9 cellular contexts compared by ENCODE assay signal in the genomic region with DNA sequence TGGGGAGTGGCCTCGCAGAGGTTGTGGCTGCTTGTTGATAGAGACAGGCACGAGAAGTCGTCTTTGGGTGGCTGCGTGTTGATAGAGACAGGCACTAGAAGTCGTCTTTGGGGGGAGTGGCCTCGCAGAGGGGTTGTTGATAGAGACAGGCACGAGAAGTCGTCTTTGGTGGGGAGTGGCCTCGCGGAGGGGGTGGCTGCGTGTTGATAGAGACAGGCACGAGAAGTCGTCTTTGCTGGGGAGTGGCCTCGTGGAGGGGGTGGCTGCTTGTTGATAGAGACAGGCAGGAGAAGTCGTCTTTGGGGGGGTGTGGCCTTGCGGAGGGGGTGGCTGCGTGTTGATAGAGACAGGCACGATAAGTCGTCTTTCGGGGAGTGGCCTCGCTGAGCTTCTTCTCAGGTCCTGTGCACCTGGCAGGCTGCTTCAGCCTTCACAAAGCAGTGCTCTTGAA.
A peak's percentile ranks its signal among the peaks of the same experiment; 100 is the strongest.
DNase-seq lines count a peak whose midpoint lies in the region; ATAC-seq, FAIRE-seq and TF ChIP-seq lines count a peak whose summit lies in the region.
"Had no signal": no experiment of that assay in that cellular context is flagged by ENCODE, and none has a peak within 500 bp of the region (broad histone marks: within the 10 kb centered on the region; RNA-seq: fewer than 3 reads in every experiment).

No MANE protein-coding gene starts in this region.

- peak overlapping the region; percentile 75 for H3K4me2 ChIP-seq in endothelial cell of umbilical vein (ENCODE audit: insufficient read depth, low read length)

- H3K9ac ChIP-seq in HUES6 (ENCODE audit: low read length) (no peak overlapping the region), endothelial cell of umbilical vein (replicated peaks; ENCODE audit: extremely low read depth, insufficient read depth, low read length) (no peak overlapping the region)

- H3K4me1 Mint-ChIP-seq in CD14-positive monocyte (peaks cover 13% of the 10 kb centered on the region), neural crest cell (peaks cover 39% of the 10 kb centered on the region)

- no peak for TF ChIP-seq POLR2A in endothelial cell of umbilical vein (IDR thresholded peaks at IDR 0.05; ENCODE audit: low read depth, low read length)

- H3K27ac Mint-ChIP-seq in CD14-positive monocyte (peak overlapping the region in 5 of 7 donors; percentile 26 to 69 (median 35)), neural crest cell (ENCODE audit: unreplicated experiment) (no peak overlapping the region)

- H3K27me3 ChIP-seq in HUES6 (ENCODE audit: control insufficient read depth, insufficient read depth, low read length) (no peaks in the 10 kb centered on the region), endothelial cell of umbilical vein (ENCODE audit: control insufficient read depth in 2 of 2, insufficient read depth in 2 of 2, low read length in 2 of 2) (no peaks in the 10 kb centered on the region)

- H4K20me1 ChIP-seq in endothelial cell of umbilical vein (replicated peaks; ENCODE audit: control insufficient read depth, extremely low read depth, insufficient read depth, low read length) = no peaks in the 10 kb centered on the region

- H3K36me3 Mint-ChIP-seq in CD14-positive monocyte (peaks cover 0 to 4% of the 10 kb centered on the region in 2 donors), neural crest cell (ENCODE audit: low read depth) (peaks cover 27% of the 10 kb centered on the region)

- no peak for TF ChIP-seq CTCF in CD14-positive monocyte (IDR thresholded peaks at IDR 0.05)
- no peak for TF ChIP-seq CTCF in endothelial cell of umbilical vein (IDR thresholded peaks at IDR 0.05; ENCODE audit: extremely low read depth in 1 of 2, insufficient read depth in 1 of 2, low read depth in 1 of 2, low read length in 2 of 2)
- TF ChIP-seq CTCF in neural crest cell (conservative IDR thresholded peaks at IDR 0.05) = no peak

- POLR2A ChIA-PET in endothelial cell of umbilical vein (lab: Charles Lee) = no interaction called here

- H3K79me2 ChIP-seq in endothelial cell of umbilical vein (ENCODE audit: control insufficient read depth, insufficient read depth, low read length) = no peaks in the 10 kb centered on the region

- intact Hi-C loops in CD14-positive monocyte (cut with micrococcal nuclease) = no loop called here
- intact Hi-C loops in endothelial cell of umbilical vein (cut with micrococcal nuclease) = no loop called here

- H2AFZ ChIP-seq in endothelial cell of umbilical vein (ENCODE audit: low read depth, low read length) = peak overlapping the region; percentile 60

- peaks cover 20% of the 10 kb centered on the region for H3K9me3 ChIP-seq in HUES6 (ENCODE audit: control insufficient read depth, insufficient read depth, low read depth, low read length)
- no peaks in the 10 kb centered on the region for H3K9me3 ChIP-seq in endothelial cell of umbilical vein (replicated peaks; ENCODE audit: control insufficient read depth, insufficient read depth, low read length)

- DNase-seq in CD14-positive monocyte (ENCODE audit: low spot score) (no peak), endothelial cell of umbilical vein (ENCODE audit: low read depth, low spot score) (no peak), neural crest cell (ENCODE audit: low read depth, low spot score) (no peak), SKM-1 (lab: John Stamatoyannopoulos, UW; ENCODE audit: unreplicated experiment) (no peak), MV-4-11 (lab: John Stamatoyannopoulos, UW) (no peak)
- DNase-seq: kidney glomerular epithelial cell had no signal

- H3K27ac ChIP-seq in HUES6 (ENCODE audit: low read depth, low read length) (no peak overlapping the region), endothelial cell of umbilical vein (ENCODE audit: insufficient read depth, low read depth, low read length) (no peak overlapping the region)

- ATAC-seq in HG03175 (IDR thresholded peaks at IDR 0.05; ENCODE audit: unreplicated experiment) (no peak), HG03039 (IDR thresholded peaks at IDR 0.05; ENCODE audit: unreplicated experiment) (no peak)

- CTCF ChIA-PET in endothelial cell of umbilical vein (lab: Charles Lee) = no interaction called here

- H3K27me3 Mint-ChIP-seq in CD14-positive monocyte (ENCODE audit: low read depth in 3 of 3) (peaks cover 0 to 2% (median 1%) of the 10 kb centered on the region in 3 donors), neural crest cell (ENCODE audit: low read depth) (peaks cover 12% of the 10 kb centered on the region)

- no TSS peak for BruUV-seq in endothelial cell of umbilical vein (replicated peaks; lab: Mats Ljungman, UMichigan)

- H3K4me3 ChIP-seq in HUES6 (ENCODE audit: low read depth, low read length) = peak overlapping the region; percentile 56
- H3K4me3 ChIP-seq in endothelial cell of umbilical vein (replicated peaks in 1 of 3; ENCODE audit: insufficient read depth in 1 of 3, low read depth in 1 of 3, low read length in 3 of 3) = peak overlapping the region; percentile 30 to 50 (median 45)

- H3K9me3 Mint-ChIP-seq in CD14-positive monocyte = peaks cover 27 to 50% (median 37%) of the 10 kb centered on the region in 7 donors
- peaks cover 6% of the 10 kb centered on the region for H3K9me3 Mint-ChIP-seq in neural crest cell

- H3K4me1 ChIP-seq in HUES6 (ENCODE audit: control insufficient read depth, insufficient read depth, low read length) = peaks cover 24% of the 10 kb centered on the region
- peaks cover 8% of the 10 kb centered on the region for H3K4me1 ChIP-seq in endothelial cell of umbilical vein (ENCODE audit: control insufficient read depth, extremely low read depth, insufficient read depth, low read length)

- H3K4me3 Mint-ChIP-seq in CD14-positive monocyte (peak overlapping the region; percentile 52 to 79), neural crest cell (peak overlapping the region; percentile 86)

- FAIRE-seq in endothelial cell of umbilical vein (lab: Jason Lieb, UNC) = no peak

- H3K9me1 ChIP-seq in endothelial cell of umbilical vein (replicated peaks; ENCODE audit: control insufficient read depth, extremely low read depth, insufficient read depth, low read length) = no peaks in the 10 kb centered on the region

- no peaks in the 10 kb centered on the region for H3K36me3 ChIP-seq in HUES6 (ENCODE audit: control insufficient read depth, insufficient read depth, low read length)
- no peaks in the 10 kb centered on the region for H3K36me3 ChIP-seq in endothelial cell of umbilical vein (ENCODE audit: control insufficient read depth in 2 of 2, extremely low read depth in 1 of 2, insufficient read depth in 2 of 2, low read length in 2 of 2)

- dilution Hi-C loops in endothelial cell of umbilical vein (cut with MboI; ENCODE audit: extremely low pct_ligation_motif_present, low sequenced_read_pairs) = no loop called here

TF ChIP-seq in endothelial cell of umbilical vein, 7 proteins besides CTCF, POLR2A, EP300 and RAD21:
- TF ChIP-seq GATA2 (IDR thresholded peaks at IDR 0.05; ENCODE audit: insufficient read depth, insufficient read length, low read depth, low read length) = no peak
- TF ChIP-seq POLR2AphosphoS5 (IDR thresholded peaks at IDR 0.05; ENCODE audit: insufficient read depth, low read depth, low read length) = no peak
- no peak for TF ChIP-seq FOS (IDR thresholded peaks at IDR 0.05; ENCODE audit: borderline replicate concordance, insufficient read depth, low read length)
- TF ChIP-seq EZH2 (IDR thresholded peaks at IDR 0.05; ENCODE audit: borderline replicate concordance, low read depth, low read length, severe bottlenecking) = no peak
- TF ChIP-seq, protein P1, sequence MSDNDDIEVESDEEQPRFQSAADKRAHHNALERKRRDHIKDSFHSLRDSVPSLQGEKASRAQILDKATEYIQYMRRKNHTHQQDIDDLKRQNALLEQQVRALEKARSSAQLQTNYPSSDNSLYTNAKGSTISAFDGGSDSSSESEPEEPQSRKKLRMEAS (IDR thresholded peaks at IDR 0.05; ENCODE audit: insufficient read depth, insufficient read length) = no peak
- TF ChIP-seq MYC (IDR thresholded peaks at IDR 0.05; ENCODE audit: low read depth, low read length) = no peak
- TF ChIP-seq JUN (IDR thresholded peaks at IDR 0.05; ENCODE audit: borderline replicate concordance, insufficient read depth, insufficient read length, low read depth) = no peak
